In the genomic region with DNA sequence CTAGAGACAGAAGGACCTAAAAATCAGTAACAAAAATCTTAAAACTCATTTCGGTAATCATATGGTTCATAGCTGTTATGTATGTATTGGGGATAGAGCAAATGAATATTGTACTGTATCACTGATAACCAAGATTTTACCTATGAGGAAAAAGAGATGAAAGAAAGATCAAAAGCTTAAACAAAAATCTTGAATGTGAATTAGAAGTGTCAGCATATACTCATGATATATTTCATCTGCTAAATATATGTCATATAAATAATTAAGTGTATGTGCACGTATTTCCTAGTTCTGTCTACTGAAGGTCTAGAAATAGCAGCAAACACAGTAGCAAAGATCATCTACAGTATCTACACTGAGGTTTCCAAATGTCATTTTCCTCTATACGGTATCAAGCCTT, we compare ENCODE assay signal across 8 cellular contexts.
"Had no signal": no experiment of that assay in that cellular context is flagged by ENCODE, and none has a peak within 500 bp of the region (broad histone marks: within the 10 kb centered on the region; RNA-seq: fewer than 3 reads in every experiment).

No MANE protein-coding gene starts in this region.

- DNase-seq: GM23248, GOT3, H7, HFFc6, IMR-90, Karpas-422, KBM-7 had no signal

- H3K27ac Mint-ChIP-seq: HFFc6 had no signal

- ATAC-seq: HCT116 had no signal

- H3K9me3 Mint-ChIP-seq: HFFc6 had no signal

- H3K4me3 Mint-ChIP-seq: HFFc6 had no signal
